Comparison of ENCODE assay signal across 10 cellular contexts in the genomic region with DNA sequence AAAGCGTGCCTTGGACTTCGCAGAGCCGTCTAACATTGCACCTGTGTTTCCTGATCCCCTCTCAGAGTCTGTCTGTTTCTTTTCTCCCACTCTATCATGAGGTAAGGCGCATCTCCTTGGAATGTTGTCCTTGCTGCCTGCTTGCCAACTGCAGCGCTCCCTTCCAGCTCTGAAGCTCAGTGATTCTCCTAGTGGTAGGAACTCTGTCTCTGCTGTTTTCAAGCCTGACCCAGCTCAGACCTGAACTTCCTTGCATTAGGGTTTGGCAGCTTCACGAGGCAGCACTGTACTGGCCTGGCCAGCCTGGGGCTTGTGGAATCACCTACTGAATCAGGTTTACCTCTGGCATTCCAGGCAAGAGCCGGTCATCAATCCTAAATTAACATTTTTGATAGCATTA.
A peak's percentile ranks its signal among the peaks of the same experiment; 100 is the strongest.
DNase-seq lines count a peak whose midpoint lies in the region; ATAC-seq and TF ChIP-seq lines count a peak whose summit lies in the region.
"Had no signal": no experiment of that assay in that cellular context is flagged by ENCODE, and none has a peak within 500 bp of the region (broad histone marks: within the 10 kb centered on the region; RNA-seq: fewer than 3 reads in every experiment).

No MANE protein-coding gene starts in this region.

- CTCF ChIA-PET in activated CD8-positive, alpha-beta T cell treated with anti-CD3 and anti-CD28 coated beads, Interleukin-2, amount 10 ng/mL, durations not matched to agents 7 days and 5 days (lab: Charles Lee) = no interaction called here

- H3K4me3 ChIP-seq in BE2C (ENCODE audit: low read depth, low read length) = no peak overlapping the region
- H3K4me3 ChIP-seq: mucosa of descending colon had no signal

- H3K4me1 Mint-ChIP-seq in endothelial cell (ENCODE audit: unreplicated experiment) (no peaks in the 10 kb centered on the region), nephron (peaks cover 37% of the 10 kb centered on the region), natural killer cell (no peaks in the 10 kb centered on the region)
- H3K4me1 Mint-ChIP-seq in activated CD8-positive, alpha-beta T cell treated with anti-CD3 and anti-CD28 coated beads, Interleukin-2, amount 10 ng/mL, durations not matched to agents 7 days and 5 days (ENCODE audit: low read depth) = no peaks in the 10 kb centered on the region

- POLR2A ChIA-PET in activated CD8-positive, alpha-beta T cell treated with anti-CD3 and anti-CD28 coated beads, Interleukin-2, amount 10 ng/mL, durations not matched to agents 7 days and 5 days (lab: Charles Lee) = no interaction called here

- H3K36me3 ChIP-seq in BE2C = no peaks in the 10 kb centered on the region

- TF ChIP-seq CTCF in BE2C (IDR thresholded peaks at IDR 0.05; ENCODE audit: low read depth, low read length) = peak; percentile 47
- no peak for TF ChIP-seq CTCF in endothelial cell (IDR thresholded peaks at IDR 0.05; ENCODE audit: unreplicated experiment)
- TF ChIP-seq CTCF in nephron (IDR thresholded peaks at IDR 0.05; ENCODE audit: unreplicated experiment in 3 of 3) = peak; percentile 47 to 55 (median 52)
- TF ChIP-seq CTCF in natural killer cell (IDR thresholded peaks at IDR 0.05) = no peak

- H3K27me3 Mint-ChIP-seq in endothelial cell (ENCODE audit: unreplicated experiment) (peaks cover 3% of the 10 kb centered on the region), nephron (ENCODE audit: low read depth) (no peaks in the 10 kb centered on the region), natural killer cell (ENCODE audit: low read depth in 2 of 2) (peaks cover 15 to 54% of the 10 kb centered on the region in 2 donors)
- peaks cover 13% of the 10 kb centered on the region for H3K27me3 Mint-ChIP-seq in activated CD8-positive, alpha-beta T cell treated with anti-CD3 and anti-CD28 coated beads, Interleukin-2, amount 10 ng/mL, durations not matched to agents 7 days and 5 days (ENCODE audit: low read depth)

- no peaks in the 10 kb centered on the region for H3K9me3 ChIP-seq in BE2C
- H3K9me3 ChIP-seq: mucosa of descending colon had no signal

- H3K27ac Mint-ChIP-seq in endothelial cell (ENCODE audit: unreplicated experiment) (no peak overlapping the region), nephron (peak overlapping the region in 2 of 3 experiments; percentile 88), natural killer cell (no peak overlapping the region)
- no peak overlapping the region for H3K27ac Mint-ChIP-seq in activated CD8-positive, alpha-beta T cell treated with anti-CD3 and anti-CD28 coated beads, Interleukin-2, amount 10 ng/mL, durations not matched to agents 7 days and 5 days
- H3K27ac Mint-ChIP-seq: activated CD4-positive, alpha-beta memory T cell treated with anti-CD3 and anti-CD28 coated beads for 36 hours had no signal

- no peaks in the 10 kb centered on the region for H3K9me3 Mint-ChIP-seq in endothelial cell (ENCODE audit: unreplicated experiment)
- H3K9me3 Mint-ChIP-seq in nephron = peaks cover 3% of the 10 kb centered on the region
- H3K9me3 Mint-ChIP-seq in activated CD8-positive, alpha-beta T cell treated with anti-CD3 and anti-CD28 coated beads, Interleukin-2, amount 10 ng/mL, durations not matched to agents 7 days and 5 days (ENCODE audit: insufficient read depth) = no peaks in the 10 kb centered on the region
- no peaks in the 10 kb centered on the region for H3K9me3 Mint-ChIP-seq in natural killer cell
- H3K9me3 Mint-ChIP-seq: activated CD4-positive, alpha-beta memory T cell treated with anti-CD3 and anti-CD28 coated beads for 36 hours had no signal

- intact Hi-C loops in natural killer cell (cut with micrococcal nuclease) = no loop called here

- no peaks in the 10 kb centered on the region for H3K4me1 ChIP-seq in BE2C

- no peaks in the 10 kb centered on the region for H3K27me3 ChIP-seq in BE2C

- ATAC-seq in activated CD8-positive, alpha-beta T cell treated with anti-CD3 and anti-CD28 coated beads, Interleukin-2, amount 10 ng/mL, durations not matched to agents 7 days and 5 days = no peak
- ATAC-seq in natural killer cell = no peak
- no peak for ATAC-seq in GM21619 (IDR thresholded peaks at IDR 0.05; ENCODE audit: unreplicated experiment)
- ATAC-seq: mucosa of descending colon had no signal

- DNase-seq in BE2C = no peak
- peak; percentile 48 for DNase-seq in LHCN-M2 (ENCODE audit: low read depth)
- DNase-seq in endothelial cell (ENCODE audit: low spot score) = peak; percentile 9
- DNase-seq in activated CD8-positive, alpha-beta T cell treated with anti-CD3 and anti-CD28 coated beads, Interleukin-2, amount 10 ng/mL, durations not matched to agents 7 days and 5 days = no peak
- DNase-seq in activated CD8-positive, alpha-beta memory T cell treated with anti-CD3 and anti-CD28 coated beads, Interleukin-2, amount 50 U/mL, for 48 hours = no peak
- DNase-seq in natural killer cell = no peak
- DNase-seq: activated CD4-positive, alpha-beta memory T cell treated with anti-CD3 and anti-CD28 coated beads for 36 hours; mucosa of descending colon had no signal

- H3K36me3 Mint-ChIP-seq in endothelial cell (ENCODE audit: low read depth, unreplicated experiment) (no peaks in the 10 kb centered on the region), nephron (ENCODE audit: low read depth) (no peaks in the 10 kb centered on the region), natural killer cell (no peaks in the 10 kb centered on the region)
- H3K36me3 Mint-ChIP-seq in activated CD8-positive, alpha-beta T cell treated with anti-CD3 and anti-CD28 coated beads, Interleukin-2, amount 10 ng/mL, durations not matched to agents 7 days and 5 days (ENCODE audit: low read depth) = no peaks in the 10 kb centered on the region
- H3K36me3 Mint-ChIP-seq: activated CD4-positive, alpha-beta memory T cell treated with anti-CD3 and anti-CD28 coated beads for 36 hours had no signal

- no peak overlapping the region for H3K4me3 Mint-ChIP-seq in endothelial cell (ENCODE audit: unreplicated experiment)
- H3K4me3 Mint-ChIP-seq in nephron = peak overlapping the region in 1 of 3 experiments; percentile 37
- H3K4me3 Mint-ChIP-seq in activated CD8-positive, alpha-beta T cell treated with anti-CD3 and anti-CD28 coated beads, Interleukin-2, amount 10 ng/mL, durations not matched to agents 7 days and 5 days = no peak overlapping the region
- H3K4me3 Mint-ChIP-seq in natural killer cell = no peak overlapping the region
- H3K4me3 Mint-ChIP-seq: activated CD4-positive, alpha-beta memory T cell treated with anti-CD3 and anti-CD28 coated beads for 36 hours had no signal

Comparison
In these comparisons a context has a peak if more than half of its experiments do, and no peak if none do; other contexts are left out.
1. DNase-seq: peak in LHCN-M2 (single experiment) and endothelial cell (single experiment); none in BE2C (single experiment), activated CD8-positive, alpha-beta T cell treated with anti-CD3 and anti-CD28 coated beads, Interleukin-2, amount 10 ng/mL, durations not matched to agents 7 days and 5 days (single experiment), activated CD8-positive, alpha-beta memory T cell treated with anti-CD3 and anti-CD28 coated beads, Interleukin-2, amount 50 U/mL, for 48 hours (single experiment) and natural killer cell (single experiment).
2. CTCF ChIP-seq: peak in BE2C (single experiment) and nephron (3 of 3); none in endothelial cell (single experiment) and natural killer cell (single experiment).
3. H3K27ac Mint-ChIP-seq: peak in nephron (2 of 3); none in endothelial cell (single experiment), activated CD8-positive, alpha-beta T cell treated with anti-CD3 and anti-CD28 coated beads, Interleukin-2, amount 10 ng/mL, durations not matched to agents 7 days and 5 days (single experiment) and natural killer cell (0 of 2).